ENCODE assay signal across 12 cellular contexts in genomic region chr20:3101737-3102574, GRCh38. TPM values are rescaled to one million over a fixed set of nuclear protein-coding genes. Genes with fewer than 3 reads are reported as not detected.
A peak's percentile ranks its signal among the peaks of the same experiment; 100 is the strongest.
DNase-seq lines count a peak whose midpoint lies in the region; ATAC-seq lines count a peak whose summit lies in the region.
"Had no signal": no experiment of that assay in that cellular context is flagged by ENCODE, and none has a peak within 500 bp of the region (broad histone marks: within the 10 kb centered on the region; RNA-seq: fewer than 3 reads in every experiment).

No MANE protein-coding gene starts in this region.

- H3K27me3 Mint-ChIP-seq in activated CD8-positive, alpha-beta memory T cell treated with anti-CD3 and anti-CD28 coated beads, Interleukin-2, amount 10 ng/mL, durations not matched to agents 7 days and 5 days: peaks cover 24% of the 10 kb centered on the region
- H3K27me3 Mint-ChIP-seq in effector memory CD8-positive, alpha-beta T cell: peaks cover 7% of the 10 kb centered on the region in 2 donors

- no peak overlapping the region for H3K4me3 Mint-ChIP-seq in activated CD8-positive, alpha-beta memory T cell treated with anti-CD3 and anti-CD28 coated beads, Interleukin-2, amount 10 ng/mL, durations not matched to agents 7 days and 5 days
- peak overlapping the region; percentile 52 to 57 for H3K4me3 Mint-ChIP-seq in effector memory CD8-positive, alpha-beta T cell

- no peaks in the 10 kb centered on the region for H3K9me3 Mint-ChIP-seq in activated CD8-positive, alpha-beta memory T cell treated with anti-CD3 and anti-CD28 coated beads, Interleukin-2, amount 10 ng/mL, durations not matched to agents 7 days and 5 days (ENCODE audit: low read depth)
- H3K9me3 Mint-ChIP-seq in effector memory CD8-positive, alpha-beta T cell: no peaks in the 10 kb centered on the region

- CTCF ChIA-PET in activated CD8-positive, alpha-beta memory T cell treated with anti-CD3 and anti-CD28 coated beads, Interleukin-2, amount 10 ng/mL, durations not matched to agents 7 days and 5 days (lab: Charles Lee): interaction anchor here (0.9 to 1.8 kb wide), 7 partner anchors 9 to 48 kb away, joined by 3 to 7 read pairs (median 3); no protein-coding TSS in a partner anchor

- ATAC-seq in activated CD8-positive, alpha-beta memory T cell treated with anti-CD3 and anti-CD28 coated beads, Interleukin-2, amount 10 ng/mL, durations not matched to agents 7 days and 5 days: peak; percentile 76
- ATAC-seq in effector memory CD8-positive, alpha-beta T cell (replicated peaks): peak; percentile 89
- ATAC-seq in GM19324 (IDR thresholded peaks at IDR 0.05; ENCODE audit: low FRiP score, unreplicated experiment): no peak

- H3K4me1 Mint-ChIP-seq in activated CD8-positive, alpha-beta memory T cell treated with anti-CD3 and anti-CD28 coated beads, Interleukin-2, amount 10 ng/mL, durations not matched to agents 7 days and 5 days: peaks cover 17% of the 10 kb centered on the region
- peaks cover 17% of the 10 kb centered on the region in 2 donors for H3K4me1 Mint-ChIP-seq in effector memory CD8-positive, alpha-beta T cell (ENCODE audit: low read depth in 2 of 2)

- DNase-seq in Jurkat, Clone E6-1 (ENCODE audit: low read depth, low spot score): peak; percentile 82
- peak; percentile 88 for DNase-seq in activated CD8-positive, alpha-beta memory T cell treated with anti-CD3 and anti-CD28 coated beads, Interleukin-2, amount 10 ng/mL, durations not matched to agents 7 days and 5 days
- peak in 2 of 3 experiments; percentile 26 for DNase-seq in effector memory CD8-positive, alpha-beta T cell
- DNase-seq in stimulated activated CD8-positive, alpha-beta memory T cell treated with anti-CD3 and anti-CD28 coated beads, Interleukin-4, amount 100 ng/mL, for 4 hours (ENCODE audit: low read depth in 2 of 2, low spot score in 1 of 2): peak; percentile 29 to 33
- DNase-seq in GM19238 (ENCODE audit: insufficient read length, low spot score): no peak
- no peak for DNase-seq in NCI-H510A (lab: John Stamatoyannopoulos, UW)
- no peak for DNase-seq in HUDEP-2 (lab: John Stamatoyannopoulos, UW; ENCODE audit: unreplicated experiment in 76 of 76)
- DNase-seq: EL, foreskin fibroblast, NCI-H2107 had no signal

- no peaks in the 10 kb centered on the region for H3K36me3 Mint-ChIP-seq in activated CD8-positive, alpha-beta memory T cell treated with anti-CD3 and anti-CD28 coated beads, Interleukin-2, amount 10 ng/mL, durations not matched to agents 7 days and 5 days
- peaks cover 3% of the 10 kb centered on the region for H3K36me3 Mint-ChIP-seq in effector memory CD8-positive, alpha-beta T cell (ENCODE audit: insufficient read depth)

- peak overlapping the region; percentile 40 for H3K27ac Mint-ChIP-seq in activated CD8-positive, alpha-beta memory T cell treated with anti-CD3 and anti-CD28 coated beads, Interleukin-2, amount 10 ng/mL, durations not matched to agents 7 days and 5 days
- peak overlapping the region in 1 of 2 donors; percentile 74 for H3K27ac Mint-ChIP-seq in effector memory CD8-positive, alpha-beta T cell

- no peak overlapping the region for H3K4me3 ChIP-seq in Jurkat, Clone E6-1 (ENCODE audit: low read length)

RNA-seq across cellular contexts. Expression of gene AVP, which starts 17.4 kb away (rescaled TPM):
- polyA plus RNA-seq in Jurkat, Clone E6-1 (2012; ENCODE audit: insufficient read depth, insufficient read length): not detected
- not detected for total RNA-seq in activated CD8-positive, alpha-beta memory T cell treated with anti-CD3 and anti-CD28 coated beads, Interleukin-2, amount 10 ng/mL, durations not matched to agents 7 days and 5 days
- total RNA-seq: mononuclear cell had no signal

RNA-seq across cellular contexts. Expression of gene OXT, which starts 30.5 kb away (rescaled TPM):
- polyA plus RNA-seq in Jurkat, Clone E6-1 (2012; ENCODE audit: insufficient read depth, insufficient read length): not detected
- not detected for total RNA-seq in activated CD8-positive, alpha-beta memory T cell treated with anti-CD3 and anti-CD28 coated beads, Interleukin-2, amount 10 ng/mL, durations not matched to agents 7 days and 5 days
- total RNA-seq: mononuclear cell had no signal

RNA-seq across cellular contexts. Expression of gene MRPS26, which starts 56.1 kb away (rescaled TPM):
- 74.0 TPM for polyA plus RNA-seq in Jurkat, Clone E6-1 (2012; ENCODE audit: insufficient read depth, insufficient read length)
- total RNA-seq in activated CD8-positive, alpha-beta memory T cell treated with anti-CD3 and anti-CD28 coated beads, Interleukin-2, amount 10 ng/mL, durations not matched to agents 7 days and 5 days: 10 to 100 TPM; 43.0 to 46.7 TPM

RNA-seq across cellular contexts. Expression of gene FASTKD5, which starts 57.7 kb away (rescaled TPM):
- 18.1 TPM for polyA plus RNA-seq in Jurkat, Clone E6-1 (2012; ENCODE audit: insufficient read depth, insufficient read length)
- 10 to 100 TPM; 17.0 to 23.6 TPM for total RNA-seq in activated CD8-positive, alpha-beta memory T cell treated with anti-CD3 and anti-CD28 coated beads, Interleukin-2, amount 10 ng/mL, durations not matched to agents 7 days and 5 days

RNA-seq across cellular contexts. Expression of gene UBOX5, which starts 57.7 kb away (rescaled TPM):
- polyA plus RNA-seq in Jurkat, Clone E6-1 (2012; ENCODE audit: insufficient read depth, insufficient read length): 3.4 TPM
- total RNA-seq in activated CD8-positive, alpha-beta memory T cell treated with anti-CD3 and anti-CD28 coated beads, Interleukin-2, amount 10 ng/mL, durations not matched to agents 7 days and 5 days: 1 to 10 TPM; 7.6 to 8.2 TPM

Comparison
In these comparisons a context has a peak if more than half of its experiments do, and no peak if none do; other contexts are left out.
1. DNase-seq: peak in Jurkat, Clone E6-1 (single experiment), activated CD8-positive, alpha-beta memory T cell treated with anti-CD3 and anti-CD28 coated beads, Interleukin-2, amount 10 ng/mL, durations not matched to agents 7 days and 5 days (single experiment), effector memory CD8-positive, alpha-beta T cell (2 of 3) and stimulated activated CD8-positive, alpha-beta memory T cell treated with anti-CD3 and anti-CD28 coated beads, Interleukin-4, amount 100 ng/mL, for 4 hours (2 of 2); none in GM19238 (single experiment), NCI-H510A (single experiment) and HUDEP-2 (0 of 76).